Comparison of ENCODE assay signal across 1 cellular context in the genomic region with DNA sequence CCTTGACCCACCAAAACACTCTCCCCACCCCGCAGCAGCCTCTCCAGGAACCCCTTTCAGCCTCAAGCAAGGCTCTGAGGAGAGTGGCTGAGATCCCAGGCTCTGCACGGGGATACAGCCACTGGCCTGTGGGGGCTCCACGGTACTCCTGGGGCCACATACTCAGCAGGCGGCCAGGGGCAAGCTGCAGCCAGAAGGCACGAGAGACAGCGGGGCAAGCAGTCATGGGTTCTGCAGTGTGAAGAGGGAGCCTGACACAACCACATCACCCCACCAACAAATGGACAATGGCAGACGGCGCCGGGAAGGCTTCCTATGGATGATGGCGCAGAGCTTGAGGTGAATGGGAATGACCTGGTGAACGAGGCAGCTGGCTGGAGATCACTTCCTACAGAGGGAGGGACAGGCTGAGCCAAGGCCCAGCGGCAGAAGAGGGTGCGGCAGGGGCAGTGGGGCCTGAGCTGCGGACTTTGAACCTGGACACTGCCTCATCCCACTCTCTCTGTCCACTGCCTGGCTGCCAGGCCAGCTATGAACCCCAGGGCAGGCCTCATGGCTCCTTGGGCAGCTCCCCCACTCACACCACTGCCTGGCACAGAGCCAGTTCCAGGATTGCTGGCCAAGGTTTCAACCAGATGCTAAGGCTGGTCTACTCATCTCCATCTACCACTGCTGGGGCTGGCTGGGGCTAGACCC.
TF ChIP-seq lines count a peak whose summit lies in the region.

No MANE protein-coding gene starts in this region.

TF ChIP-seq in HepG2, 621 proteins besides CTCF, POLR2A, EP300 and RAD21 (continued from another document and continues in another):
- TF ChIP-seq, protein P1, sequence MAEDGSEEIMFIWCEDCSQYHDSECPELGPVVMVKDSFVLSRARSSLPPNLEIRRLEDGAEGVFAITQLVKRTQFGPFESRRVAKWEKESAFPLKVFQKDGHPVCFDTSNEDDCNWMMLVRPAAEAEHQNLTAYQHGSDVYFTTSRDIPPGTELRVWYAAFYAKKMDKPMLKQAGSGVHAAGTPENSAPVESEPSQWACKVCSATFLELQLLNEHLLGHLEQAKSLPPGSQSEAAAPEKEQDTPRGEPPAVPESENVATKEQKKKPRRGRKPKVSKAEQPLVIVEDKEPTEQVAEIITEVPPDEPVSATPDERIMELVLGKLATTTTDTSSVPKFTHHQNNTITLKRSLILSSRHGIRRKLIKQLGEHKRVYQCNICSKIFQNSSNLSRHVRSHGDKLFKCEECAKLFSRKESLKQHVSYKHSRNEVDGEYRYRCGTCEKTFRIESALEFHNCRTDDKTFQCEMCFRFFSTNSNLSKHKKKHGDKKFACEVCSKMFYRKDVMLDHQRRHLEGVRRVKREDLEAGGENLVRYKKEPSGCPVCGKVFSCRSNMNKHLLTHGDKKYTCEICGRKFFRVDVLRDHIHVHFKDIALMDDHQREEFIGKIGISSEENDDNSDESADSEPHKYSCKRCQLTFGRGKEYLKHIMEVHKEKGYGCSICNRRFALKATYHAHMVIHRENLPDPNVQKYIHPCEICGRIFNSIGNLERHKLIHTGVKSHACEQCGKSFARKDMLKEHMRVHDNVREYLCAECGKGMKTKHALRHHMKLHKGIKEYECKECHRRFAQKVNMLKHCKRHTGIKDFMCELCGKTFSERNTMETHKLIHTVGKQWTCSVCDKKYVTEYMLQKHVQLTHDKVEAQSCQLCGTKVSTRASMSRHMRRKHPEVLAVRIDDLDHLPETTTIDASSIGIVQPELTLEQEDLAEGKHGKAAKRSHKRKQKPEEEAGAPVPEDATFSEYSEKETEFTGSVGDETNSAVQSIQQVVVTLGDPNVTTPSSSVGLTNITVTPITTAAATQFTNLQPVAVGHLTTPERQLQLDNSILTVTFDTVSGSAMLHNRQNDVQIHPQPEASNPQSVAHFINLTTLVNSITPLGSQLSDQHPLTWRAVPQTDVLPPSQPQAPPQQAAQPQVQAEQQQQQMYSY (CRISPR knock-in tag; IDR thresholded peaks at IDR 0.05), result 0 out of 2 replicates have a peak, but pooled peaks have one; percentile 63
- 0 out of 2 replicates have a peak, but pooled peaks have one; percentile 11 for TF ChIP-seq ZNF121 (CRISPR knock-in tag; IDR thresholded peaks at IDR 0.05)
- peak; percentile 72; the same call in 1 of the 2 replicates for TF ChIP-seq ESRRA (CRISPR knock-in tag; IDR thresholded peaks at IDR 0.05; ENCODE audit: low read depth)
- no peak; the same call in 1 of the 2 replicates for TF ChIP-seq ZNF563 (CRISPR knock-in tag; IDR thresholded peaks at IDR 0.05)
- 0 out of 2 replicates have a peak, but pooled peaks have one; percentile 28 for TF ChIP-seq WIZ (CRISPR knock-in tag; IDR thresholded peaks at IDR 0.05)
- TF ChIP-seq ELF4 (CRISPR knock-in tag; IDR thresholded peaks at IDR 0.05; ENCODE audit: borderline replicate concordance), result no peak
- TF ChIP-seq, protein P2, sequence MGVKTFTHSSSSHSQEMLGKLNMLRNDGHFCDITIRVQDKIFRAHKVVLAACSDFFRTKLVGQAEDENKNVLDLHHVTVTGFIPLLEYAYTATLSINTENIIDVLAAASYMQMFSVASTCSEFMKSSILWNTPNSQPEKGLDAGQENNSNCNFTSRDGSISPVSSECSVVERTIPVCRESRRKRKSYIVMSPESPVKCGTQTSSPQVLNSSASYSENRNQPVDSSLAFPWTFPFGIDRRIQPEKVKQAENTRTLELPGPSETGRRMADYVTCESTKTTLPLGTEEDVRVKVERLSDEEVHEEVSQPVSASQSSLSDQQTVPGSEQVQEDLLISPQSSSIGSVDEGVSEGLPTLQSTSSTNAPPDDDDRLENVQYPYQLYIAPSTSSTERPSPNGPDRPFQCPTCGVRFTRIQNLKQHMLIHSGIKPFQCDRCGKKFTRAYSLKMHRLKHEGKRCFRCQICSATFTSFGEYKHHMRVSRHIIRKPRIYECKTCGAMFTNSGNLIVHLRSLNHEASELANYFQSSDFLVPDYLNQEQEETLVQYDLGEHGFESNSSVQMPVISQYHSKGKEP (CRISPR knock-in tag; IDR thresholded peaks at IDR 0.05), result no peak
- TF ChIP-seq NFYB (CRISPR knock-in tag; IDR thresholded peaks at IDR 0.05), result peak; percentile 42; the same call in 1 of the 2 replicates
- peak; percentile 19; the same call in 1 of the 2 replicates for TF ChIP-seq POLR2AphosphoS5 (IDR thresholded peaks at IDR 0.05; ENCODE audit: low read depth, low read length)
- no peak for TF ChIP-seq RORA (CRISPR knock-in tag; IDR thresholded peaks at IDR 0.05)
- TF ChIP-seq MED1 (CRISPR knock-in tag; IDR thresholded peaks at IDR 0.05), result peak; percentile 94
- TF ChIP-seq PHF20 (CRISPR knock-in tag; IDR thresholded peaks at IDR 0.05), result peak; percentile 58; the same call in 1 of the 2 replicates
- 0 out of 2 replicates have a peak, but pooled peaks have one; percentile 36 for TF ChIP-seq ZNF274 (CRISPR knock-in tag; IDR thresholded peaks at IDR 0.05)
- no peak for TF ChIP-seq FOXK2 (IDR thresholded peaks at IDR 0.05)
- no peak; the same call in 1 of the 2 replicates for TF ChIP-seq SP4 (CRISPR knock-in tag; IDR thresholded peaks at IDR 0.05)
- no peak for TF ChIP-seq CC2D1A (CRISPR knock-in tag; IDR thresholded peaks at IDR 0.05)
- TF ChIP-seq, protein P3, sequence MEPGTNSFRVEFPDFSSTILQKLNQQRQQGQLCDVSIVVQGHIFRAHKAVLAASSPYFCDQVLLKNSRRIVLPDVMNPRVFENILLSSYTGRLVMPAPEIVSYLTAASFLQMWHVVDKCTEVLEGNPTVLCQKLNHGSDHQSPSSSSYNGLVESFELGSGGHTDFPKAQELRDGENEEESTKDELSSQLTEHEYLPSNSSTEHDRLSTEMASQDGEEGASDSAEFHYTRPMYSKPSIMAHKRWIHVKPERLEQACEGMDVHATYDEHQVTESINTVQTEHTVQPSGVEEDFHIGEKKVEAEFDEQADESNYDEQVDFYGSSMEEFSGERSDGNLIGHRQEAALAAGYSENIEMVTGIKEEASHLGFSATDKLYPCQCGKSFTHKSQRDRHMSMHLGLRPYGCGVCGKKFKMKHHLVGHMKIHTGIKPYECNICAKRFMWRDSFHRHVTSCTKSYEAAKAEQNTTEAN (CRISPR knock-in tag; conservative IDR thresholded peaks at IDR 0.05), result peak; percentile 87; the same call in 1 of the 2 replicates
- no peak for TF ChIP-seq KLF15 (CRISPR knock-in tag; IDR thresholded peaks at IDR 0.05; ENCODE audit: borderline replicate concordance)
- no peak for TF ChIP-seq ARNTL (CRISPR knock-in tag; IDR thresholded peaks at IDR 0.05)
- TF ChIP-seq ZC3H4 (CRISPR knock-in tag; IDR thresholded peaks at IDR 0.05; ENCODE audit: borderline replicate concordance), result peak; percentile 40; the same call in 1 of the 2 replicates
- no peak for TF ChIP-seq CCAR2 (optimal IDR thresholded peaks at IDR 0.05; ENCODE audit: low read depth, low read length)
- TF ChIP-seq GABPA (IDR thresholded peaks at IDR 0.05; ENCODE audit: low read depth, low read length), result no peak
- TF ChIP-seq GABPA (CRISPR knock-in tag; IDR thresholded peaks at IDR 0.05; ENCODE audit: low read depth), result peak; percentile 65
- TF ChIP-seq HNRNPL (IDR thresholded peaks at IDR 0.05; ENCODE audit: low read depth, low read length), result peak; percentile 99
- TF ChIP-seq NFATC3 (CRISPR knock-in tag; IDR thresholded peaks at IDR 0.05), result no peak
- no peak; the same call in 1 of the 2 replicates for TF ChIP-seq EED (CRISPR knock-in tag; IDR thresholded peaks at IDR 0.05)
- TF ChIP-seq, protein P4, sequence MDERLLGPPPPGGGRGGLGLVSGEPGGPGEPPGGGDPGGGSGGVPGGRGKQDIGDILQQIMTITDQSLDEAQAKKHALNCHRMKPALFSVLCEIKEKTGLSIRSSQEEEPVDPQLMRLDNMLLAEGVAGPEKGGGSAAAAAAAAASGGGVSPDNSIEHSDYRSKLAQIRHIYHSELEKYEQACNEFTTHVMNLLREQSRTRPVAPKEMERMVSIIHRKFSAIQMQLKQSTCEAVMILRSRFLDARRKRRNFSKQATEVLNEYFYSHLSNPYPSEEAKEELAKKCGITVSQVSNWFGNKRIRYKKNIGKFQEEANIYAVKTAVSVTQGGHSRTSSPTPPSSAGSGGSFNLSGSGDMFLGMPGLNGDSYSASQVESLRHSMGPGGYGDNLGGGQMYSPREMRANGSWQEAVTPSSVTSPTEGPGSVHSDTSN (CRISPR knock-in tag; IDR thresholded peaks at IDR 0.05), result 0 out of 2 replicates have a peak, but pooled peaks have one; percentile 43
- TF ChIP-seq, protein P5, sequence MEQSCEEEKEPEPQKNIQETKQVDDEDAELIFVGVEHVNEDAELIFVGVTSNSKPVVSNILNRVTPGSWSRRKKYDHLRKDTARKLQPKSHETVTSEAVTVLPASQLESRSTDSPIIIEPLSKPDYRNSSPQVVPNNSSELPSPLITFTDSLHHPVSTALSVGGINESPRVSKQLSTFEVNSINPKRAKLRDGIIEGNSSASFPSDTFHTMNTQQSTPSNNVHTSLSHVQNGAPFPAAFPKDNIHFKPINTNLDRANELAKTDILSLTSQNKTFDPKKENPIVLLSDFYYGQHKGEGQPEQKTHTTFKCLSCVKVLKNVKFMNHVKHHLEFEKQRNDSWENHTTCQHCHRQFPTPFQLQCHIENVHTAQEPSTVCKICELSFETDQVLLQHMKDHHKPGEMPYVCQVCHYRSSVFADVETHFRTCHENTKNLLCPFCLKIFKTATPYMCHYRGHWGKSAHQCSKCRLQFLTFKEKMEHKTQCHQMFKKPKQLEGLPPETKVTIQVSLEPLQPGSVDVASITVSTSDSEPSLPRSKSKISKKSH (CRISPR knock-in tag; IDR thresholded peaks at IDR 0.05; ENCODE audit: borderline replicate concordance), result peak; percentile 13; the same call in 1 of the 2 replicates
- TF ChIP-seq ZNF350 (CRISPR knock-in tag; IDR thresholded peaks at IDR 0.05; ENCODE audit: borderline replicate concordance, low read depth), result peak; percentile 73
- TF ChIP-seq ZNF749 (CRISPR knock-in tag; IDR thresholded peaks at IDR 0.05; ENCODE audit: borderline replicate concordance), result no peak; the same call in 1 of the 2 replicates
- TF ChIP-seq, protein P6, sequence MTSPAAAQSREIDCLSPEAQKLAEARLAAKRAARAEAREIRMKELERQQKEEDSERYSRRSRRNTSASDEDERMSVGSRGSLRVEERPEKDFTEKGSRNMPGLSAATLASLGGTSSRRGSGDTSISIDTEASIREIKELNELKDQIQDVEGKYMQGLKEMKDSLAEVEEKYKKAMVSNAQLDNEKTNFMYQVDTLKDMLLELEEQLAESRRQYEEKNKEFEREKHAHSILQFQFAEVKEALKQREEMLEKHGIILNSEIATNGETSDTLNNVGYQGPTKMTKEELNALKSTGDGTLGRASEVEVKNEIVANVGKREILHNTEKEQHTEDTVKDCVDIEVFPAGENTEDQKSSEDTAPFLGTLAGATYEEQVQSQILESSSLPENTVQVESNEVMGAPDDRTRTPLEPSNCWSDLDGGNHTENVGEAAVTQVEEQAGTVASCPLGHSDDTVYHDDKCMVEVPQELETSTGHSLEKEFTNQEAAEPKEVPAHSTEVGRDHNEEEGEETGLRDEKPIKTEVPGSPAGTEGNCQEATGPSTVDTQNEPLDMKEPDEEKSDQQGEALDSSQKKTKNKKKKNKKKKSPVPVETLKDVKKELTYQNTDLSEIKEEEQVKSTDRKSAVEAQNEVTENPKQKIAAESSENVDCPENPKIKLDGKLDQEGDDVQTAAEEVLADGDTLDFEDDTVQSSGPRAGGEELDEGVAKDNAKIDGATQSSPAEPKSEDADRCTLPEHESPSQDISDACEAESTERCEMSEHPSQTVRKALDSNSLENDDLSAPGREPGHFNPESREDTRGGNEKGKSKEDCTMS (CRISPR knock-in tag; conservative IDR thresholded peaks at IDR 0.05), result no peak
- TF ChIP-seq, protein P7, sequence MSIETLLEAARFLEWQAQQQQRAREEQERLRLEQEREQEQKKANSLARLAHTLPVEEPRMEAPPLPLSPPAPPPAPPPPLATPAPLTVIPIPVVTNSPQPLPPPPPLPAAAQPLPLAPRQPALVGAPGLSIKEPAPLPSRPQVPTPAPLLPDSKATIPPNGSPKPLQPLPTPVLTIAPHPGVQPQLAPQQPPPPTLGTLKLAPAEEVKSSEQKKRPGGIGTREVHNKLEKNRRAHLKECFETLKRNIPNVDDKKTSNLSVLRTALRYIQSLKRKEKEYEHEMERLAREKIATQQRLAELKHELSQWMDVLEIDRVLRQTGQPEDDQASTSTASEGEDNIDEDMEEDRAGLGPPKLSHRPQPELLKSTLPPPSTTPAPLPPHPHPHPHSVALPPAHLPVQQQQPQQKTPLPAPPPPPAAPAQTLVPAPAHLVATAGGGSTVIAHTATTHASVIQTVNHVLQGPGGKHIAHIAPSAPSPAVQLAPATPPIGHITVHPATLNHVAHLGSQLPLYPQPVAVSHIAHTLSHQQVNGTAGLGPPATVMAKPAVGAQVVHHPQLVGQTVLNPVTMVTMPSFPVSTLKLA (IDR thresholded peaks at IDR 0.05), result no peak
- TF ChIP-seq MEF2D (CRISPR knock-in tag; IDR thresholded peaks at IDR 0.05), result no peak
- TF ChIP-seq RFX3 (CRISPR knock-in tag; IDR thresholded peaks at IDR 0.05), result no peak
- no peak for TF ChIP-seq ZNF713 (CRISPR knock-in tag; IDR thresholded peaks at IDR 0.05)
- TF ChIP-seq, protein P8, sequence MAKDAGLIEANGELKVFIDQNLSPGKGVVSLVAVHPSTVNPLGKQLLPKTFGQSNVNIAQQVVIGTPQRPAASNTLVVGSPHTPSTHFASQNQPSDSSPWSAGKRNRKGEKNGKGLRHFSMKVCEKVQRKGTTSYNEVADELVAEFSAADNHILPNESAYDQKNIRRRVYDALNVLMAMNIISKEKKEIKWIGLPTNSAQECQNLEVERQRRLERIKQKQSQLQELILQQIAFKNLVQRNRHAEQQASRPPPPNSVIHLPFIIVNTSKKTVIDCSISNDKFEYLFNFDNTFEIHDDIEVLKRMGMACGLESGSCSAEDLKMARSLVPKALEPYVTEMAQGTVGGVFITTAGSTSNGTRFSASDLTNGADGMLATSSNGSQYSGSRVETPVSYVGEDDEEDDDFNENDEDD (CRISPR knock-in tag; IDR thresholded peaks at IDR 0.05; ENCODE audit: borderline replicate concordance), result no peak
- TF ChIP-seq FOXJ3 (CRISPR knock-in tag; IDR thresholded peaks at IDR 0.05; ENCODE audit: borderline replicate concordance), result peak; percentile 54; the same call in 1 of the 2 replicates
- TF ChIP-seq KDM5B (CRISPR knock-in tag; IDR thresholded peaks at IDR 0.05; ENCODE audit: borderline replicate concordance), result peak; percentile 83; the same call in 1 of the 2 replicates
- no peak for TF ChIP-seq IKZF1 (IDR thresholded peaks at IDR 0.05)
- TF ChIP-seq, protein P9, sequence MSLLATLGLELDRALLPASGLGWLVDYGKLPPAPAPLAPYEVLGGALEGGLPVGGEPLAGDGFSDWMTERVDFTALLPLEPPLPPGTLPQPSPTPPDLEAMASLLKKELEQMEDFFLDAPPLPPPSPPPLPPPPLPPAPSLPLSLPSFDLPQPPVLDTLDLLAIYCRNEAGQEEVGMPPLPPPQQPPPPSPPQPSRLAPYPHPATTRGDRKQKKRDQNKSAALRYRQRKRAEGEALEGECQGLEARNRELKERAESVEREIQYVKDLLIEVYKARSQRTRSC (CRISPR knock-in tag; IDR thresholded peaks at IDR 0.05; ENCODE audit: low read depth), result no peak
- TF ChIP-seq SRSF1 (optimal IDR thresholded peaks at IDR 0.05; ENCODE audit: low read depth, low read length), result peak; percentile 77
- no peak for TF ChIP-seq ZBTB21 (CRISPR knock-in tag; IDR thresholded peaks at IDR 0.05)
- TF ChIP-seq ZNF883 (CRISPR knock-in tag; IDR thresholded peaks at IDR 0.05; ENCODE audit: not compliant biosample characterization), result peak; percentile 45
- TF ChIP-seq ARID2 (CRISPR knock-in tag; IDR thresholded peaks at IDR 0.05; ENCODE audit: borderline replicate concordance), result no peak; the same call in 1 of the 2 replicates
- TF ChIP-seq FOXC1 (CRISPR knock-in tag; IDR thresholded peaks at IDR 0.05; ENCODE audit: borderline replicate concordance), result 0 out of 2 replicates have a peak, but pooled peaks have one; percentile 21
- TF ChIP-seq MATR3 (CRISPR knock-in tag; IDR thresholded peaks at IDR 0.05), result no peak
- no peak for TF ChIP-seq CENPT (CRISPR knock-in tag; IDR thresholded peaks at IDR 0.05; ENCODE audit: low read depth)
- TF ChIP-seq HDAC2 (CRISPR knock-in tag; IDR thresholded peaks at IDR 0.05), result peak; percentile 96
- TF ChIP-seq MED8 (CRISPR knock-in tag; IDR thresholded peaks at IDR 0.05; ENCODE audit: insufficient replicate concordance), result peak; percentile 72
